ENCODE assay signal across 8 cellular contexts in the genomic region with DNA sequence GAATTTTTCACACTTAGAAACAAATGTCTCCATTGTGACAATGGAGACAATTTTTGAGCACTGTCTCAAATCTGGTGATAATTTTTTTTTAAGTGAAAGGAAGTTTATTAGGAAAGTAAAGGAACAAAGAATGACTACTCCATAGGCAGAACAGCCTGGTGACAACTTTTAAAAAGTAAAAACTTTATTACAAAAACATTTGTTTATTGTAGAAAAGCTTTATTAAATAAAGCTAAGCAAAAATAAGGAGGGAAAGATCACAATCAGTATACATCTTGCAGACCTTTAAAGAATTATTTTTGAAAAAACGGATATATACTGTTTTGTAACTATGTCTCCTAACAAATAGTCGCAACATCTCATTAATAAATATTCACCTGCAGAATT. TPM values are rescaled to one million over a fixed set of nuclear protein-coding genes. Genes with fewer than 3 reads are reported as not detected.
DNase-seq lines count a peak whose midpoint lies in the region; TF ChIP-seq lines count a peak whose summit lies in the region.

No MANE protein-coding gene starts in this region.

- H3K4me1 ChIP-seq in CD4-positive, alpha-beta memory T cell (ENCODE audit: insufficient read depth, low read length): peaks cover 29% of the 10 kb centered on the region
- H3K4me1 ChIP-seq in OCI-LY1 (ENCODE audit: insufficient read depth, low read length, severe bottlenecking): peaks cover 58% of the 10 kb centered on the region

- CTCF ChIA-PET in CD4-positive, alpha-beta memory T cell (lab: Charles Lee; ENCODE audit: partially characterized antibody): interaction anchor here (0.7 to 1.8 kb wide), 3 partner anchors 10 to 141 kb away, joined by 3 to 7 read pairs (median 3); no protein-coding TSS in a partner anchor

- no peaks in the 10 kb centered on the region for H4K20me1 ChIP-seq in OCI-LY1 (ENCODE audit: insufficient read depth, low read length)

- H3K27ac ChIP-seq in CD4-positive, alpha-beta memory T cell (ENCODE audit: low read depth, low read length): peak overlapping the region; percentile 90
- peak overlapping the region; percentile 84 for H3K27ac ChIP-seq in OCI-LY1 (ENCODE audit: low read depth, low read length, poor library complexity, severe bottlenecking)

- H3K27ac Mint-ChIP-seq in CD4-positive, alpha-beta memory T cell: peak overlapping the region; percentile 95 to 100 (median 99)
- H3K27ac Mint-ChIP-seq in endothelial cell (ENCODE audit: unreplicated experiment) (no peak overlapping the region), osteocyte (ENCODE audit: unreplicated experiment) (peak overlapping the region; percentile 95)

- peaks cover 0 to 10% of the 10 kb centered on the region in 2 donors for H3K36me3 Mint-ChIP-seq in CD4-positive, alpha-beta memory T cell
- H3K36me3 Mint-ChIP-seq in endothelial cell (ENCODE audit: low read depth, unreplicated experiment): no peaks in the 10 kb centered on the region
- peaks cover 8% of the 10 kb centered on the region for H3K36me3 Mint-ChIP-seq in osteocyte (ENCODE audit: unreplicated experiment)

- no peak for TF ChIP-seq CTCF in OCI-LY1 (IDR thresholded peaks at IDR 0.05; ENCODE audit: low read length)
- TF ChIP-seq CTCF in endothelial cell (IDR thresholded peaks at IDR 0.05; ENCODE audit: unreplicated experiment): no peak
- no peak for TF ChIP-seq CTCF in osteocyte (IDR thresholded peaks at IDR 0.05)

- peak overlapping the region; percentile 75 to 80 for H3K4me3 ChIP-seq in CD4-positive, alpha-beta memory T cell (ENCODE audit: low read length in 2 of 2)
- peak overlapping the region; percentile 85 for H3K4me3 ChIP-seq in OCI-LY1 (ENCODE audit: low read depth, low read length, poor library complexity, severe bottlenecking)

- H3K9ac ChIP-seq in OCI-LY1 (ENCODE audit: low read length): peak overlapping the region; percentile 91

- POLR2A ChIA-PET in CD4-positive, alpha-beta memory T cell (lab: Charles Lee; ENCODE audit: partially characterized antibody): interaction anchor here (0.6 to 1.3 kb wide), 2 partner anchors 9 to 125 kb away, joined by 3 to 4 read pairs; no protein-coding TSS in a partner anchor

- peak overlapping the region; percentile 97 to 99 (median 98) for H3K4me3 Mint-ChIP-seq in CD4-positive, alpha-beta memory T cell
- H3K4me3 Mint-ChIP-seq in endothelial cell (ENCODE audit: unreplicated experiment) (peak overlapping the region; percentile 97), osteocyte (ENCODE audit: unreplicated experiment) (peak overlapping the region; percentile 93)

- no peaks in the 10 kb centered on the region for H3F3A ChIP-seq in OCI-LY1 (ENCODE audit: insufficient read depth, low read length)

- H3K9me3 ChIP-seq in CD4-positive, alpha-beta memory T cell (ENCODE audit: control insufficient read depth in 1 of 2, low read length in 2 of 2): no peaks in the 10 kb centered on the region
- no peaks in the 10 kb centered on the region for H3K9me3 ChIP-seq in OCI-LY1 (ENCODE audit: low read length)

- no peaks in the 10 kb centered on the region for H3K36me3 ChIP-seq in CD4-positive, alpha-beta memory T cell (ENCODE audit: insufficient read depth, low read length)
- peaks cover 8% of the 10 kb centered on the region; the same call in 1 of the 2 replicates for H3K36me3 ChIP-seq in OCI-LY1 (ENCODE audit: insufficient read depth, low read length)

- intact Hi-C loops in CD4-positive, alpha-beta memory T cell (cut with micrococcal nuclease): no loop called here

- no peaks in the 10 kb centered on the region for H3K9me2 ChIP-seq in OCI-LY1 (ENCODE audit: low read depth, low read length)

- H3K79me2 ChIP-seq in OCI-LY1 (ENCODE audit: insufficient read depth, low read length): peaks cover 10% of the 10 kb centered on the region; the same call in 1 of the 2 replicates

- H3K9me3 Mint-ChIP-seq in CD4-positive, alpha-beta memory T cell: no peaks in the 10 kb centered on the region
- H3K9me3 Mint-ChIP-seq in endothelial cell (ENCODE audit: unreplicated experiment) (no peaks in the 10 kb centered on the region), osteocyte (ENCODE audit: unreplicated experiment) (no peaks in the 10 kb centered on the region)

- H3K4me2 ChIP-seq in OCI-LY1 (ENCODE audit: low read length): peak overlapping the region; percentile 84

- H3K4me1 Mint-ChIP-seq in CD4-positive, alpha-beta memory T cell: peaks cover 22 to 58% (median 39%) of the 10 kb centered on the region in 4 donors
- H3K4me1 Mint-ChIP-seq in endothelial cell (ENCODE audit: unreplicated experiment): peaks cover 15% of the 10 kb centered on the region
- peaks cover 24% of the 10 kb centered on the region for H3K4me1 Mint-ChIP-seq in osteocyte (ENCODE audit: unreplicated experiment)

- no peaks in the 10 kb centered on the region for H3K27me3 ChIP-seq in CD4-positive, alpha-beta memory T cell (ENCODE audit: insufficient read depth, low read length)
- H3K27me3 ChIP-seq in OCI-LY1 (ENCODE audit: insufficient read depth, low read length): no peaks in the 10 kb centered on the region

- no peak for DNase-seq in CD4-positive, alpha-beta memory T cell
- DNase-seq in endothelial cell (ENCODE audit: low spot score): no peak
- no peak for DNase-seq in osteocyte (ENCODE audit: extremely low spot score, unreplicated experiment)
- no peak for DNase-seq in NAMALWA (ENCODE audit: low spot score)
- DNase-seq in MV-4-11 (lab: John Stamatoyannopoulos, UW): no peak
- no peak for DNase-seq in activated effector memory CD4-positive, alpha-beta T cell treated with Interleukin-2 at 50 U/mL for 16 hours
- no peak for DNase-seq in NCI-H524 (lab: John Stamatoyannopoulos, UW)

- no peaks in the 10 kb centered on the region for H3K27me3 Mint-ChIP-seq in CD4-positive, alpha-beta memory T cell
- H3K27me3 Mint-ChIP-seq in endothelial cell (ENCODE audit: unreplicated experiment) (peaks cover 2% of the 10 kb centered on the region), osteocyte (ENCODE audit: unreplicated experiment) (no peaks in the 10 kb centered on the region)

- no peak overlapping the region for H2AFZ ChIP-seq in OCI-LY1 (ENCODE audit: low read length)

RNA-seq across cellular contexts. Expression of a gene that starts 0.7 kb away (rescaled TPM):
- total RNA-seq in CD4-positive, alpha-beta memory T cell: 10 to 100 TPM; 13.7 to 17.5 TPM
- 10 to 100 TPM; 13.2 to 20.6 TPM for polyA plus RNA-seq in CD4-positive, alpha-beta memory T cell
- total RNA-seq in endothelial cell (ENCODE audit: unreplicated experiment) (11.4 TPM), osteocyte (7.7 and 8.3 TPM in 2 replicates)

RNA-seq across cellular contexts. Expression of a gene that starts 6.0 kb away (rescaled TPM):
- 10 to 100 TPM; 71.3 to 74.3 TPM for total RNA-seq in CD4-positive, alpha-beta memory T cell
- 10 to 100 TPM; 52.0 to 58.1 TPM for polyA plus RNA-seq in CD4-positive, alpha-beta memory T cell
- total RNA-seq in endothelial cell (ENCODE audit: unreplicated experiment) (22.8 TPM), osteocyte (28.9 and 29.6 TPM in 2 replicates)
